ENCODE assay signal across 1 cellular context in the genomic region with DNA sequence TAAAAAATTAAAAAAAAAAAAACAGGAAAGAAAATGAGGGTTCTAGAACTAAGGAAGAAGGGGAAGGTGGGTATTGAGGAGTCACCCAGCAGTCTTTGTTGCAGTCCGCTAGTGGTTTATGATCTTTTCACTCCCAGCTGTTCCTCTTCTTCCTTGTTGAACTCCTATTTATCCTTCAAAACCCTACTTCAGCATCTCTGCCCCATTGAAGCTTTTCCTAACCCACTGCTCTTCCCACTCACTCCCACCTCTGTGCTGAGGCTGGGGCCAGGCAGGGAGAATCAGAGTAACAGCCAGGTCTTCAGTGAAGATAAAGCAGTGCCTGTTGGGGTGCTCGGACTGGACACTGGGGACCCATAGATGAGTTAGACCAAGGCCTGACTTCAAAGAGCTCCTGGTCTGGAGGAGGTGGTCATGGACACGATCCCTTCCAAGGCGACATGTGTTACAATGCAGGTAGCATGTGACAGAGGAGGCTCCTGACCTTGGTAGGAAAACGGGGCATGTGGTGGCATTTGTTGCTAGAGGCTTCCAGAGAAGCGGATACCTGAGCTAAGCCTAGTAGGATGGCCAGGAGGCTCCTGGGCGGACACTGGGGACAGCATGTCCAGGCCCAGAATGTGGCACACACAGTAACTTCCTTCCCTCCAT.
TF ChIP-seq lines count a peak whose summit lies in the region.

No MANE protein-coding gene starts in this region.

TF ChIP-seq in HepG2, 621 proteins besides CTCF, POLR2A, EP300 and RAD21:
- TF ChIP-seq, protein P1, sequence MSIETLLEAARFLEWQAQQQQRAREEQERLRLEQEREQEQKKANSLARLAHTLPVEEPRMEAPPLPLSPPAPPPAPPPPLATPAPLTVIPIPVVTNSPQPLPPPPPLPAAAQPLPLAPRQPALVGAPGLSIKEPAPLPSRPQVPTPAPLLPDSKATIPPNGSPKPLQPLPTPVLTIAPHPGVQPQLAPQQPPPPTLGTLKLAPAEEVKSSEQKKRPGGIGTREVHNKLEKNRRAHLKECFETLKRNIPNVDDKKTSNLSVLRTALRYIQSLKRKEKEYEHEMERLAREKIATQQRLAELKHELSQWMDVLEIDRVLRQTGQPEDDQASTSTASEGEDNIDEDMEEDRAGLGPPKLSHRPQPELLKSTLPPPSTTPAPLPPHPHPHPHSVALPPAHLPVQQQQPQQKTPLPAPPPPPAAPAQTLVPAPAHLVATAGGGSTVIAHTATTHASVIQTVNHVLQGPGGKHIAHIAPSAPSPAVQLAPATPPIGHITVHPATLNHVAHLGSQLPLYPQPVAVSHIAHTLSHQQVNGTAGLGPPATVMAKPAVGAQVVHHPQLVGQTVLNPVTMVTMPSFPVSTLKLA (IDR thresholded peaks at IDR 0.05): peak; percentile 96
- TF ChIP-seq SUZ12 (IDR thresholded peaks at IDR 0.05; ENCODE audit: low read depth, low read length): no peak
